8 cellular contexts compared by ENCODE assay signal in the genomic region with DNA sequence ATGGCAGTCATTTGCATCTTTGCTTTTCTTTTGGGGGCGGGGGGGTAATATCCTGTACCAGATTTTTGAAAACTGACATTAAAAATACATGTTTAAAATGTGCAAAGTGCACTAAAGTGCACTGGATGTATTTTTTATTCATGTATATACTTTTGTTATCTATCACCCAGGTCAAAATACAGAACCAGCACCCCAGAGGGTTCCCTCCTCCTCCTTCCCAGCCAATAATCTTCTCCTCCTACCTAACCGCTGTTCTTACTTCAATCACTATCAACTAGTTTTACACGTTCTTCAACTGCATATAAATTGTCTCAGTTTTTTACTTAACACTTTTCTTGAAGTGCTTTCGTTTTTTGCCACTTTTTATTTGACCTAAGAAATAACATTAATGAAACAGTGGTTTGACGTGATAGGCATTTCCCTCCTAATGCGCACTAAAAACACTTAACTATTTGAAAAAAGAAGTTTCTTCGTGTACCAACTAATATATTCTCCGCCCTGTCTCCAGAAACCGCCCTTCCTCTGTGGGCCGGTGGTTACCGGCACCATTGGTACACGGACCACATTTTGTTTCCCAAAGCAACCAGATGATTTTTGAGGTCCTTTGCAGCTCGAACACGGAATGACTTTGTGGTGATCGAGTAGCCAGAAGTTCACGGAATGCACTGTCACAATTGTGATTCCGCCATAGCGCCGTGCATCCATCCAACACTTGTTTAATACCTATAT. TPM values are rescaled to one million over a fixed set of nuclear protein-coding genes. Genes with fewer than 3 reads are reported as not detected.
DNase-seq lines count a peak whose midpoint lies in the region; ATAC-seq, FAIRE-seq and TF ChIP-seq lines count a peak whose summit lies in the region.

No MANE protein-coding gene starts in this region.

- H3K4me3 ChIP-seq in CD4-positive, CD25-positive, alpha-beta regulatory T cell (ENCODE audit: low read depth, low read length) = peak overlapping the region; percentile 91
- H3K4me3 ChIP-seq in LNCaP clone FGC (ENCODE audit: low read depth, low read length) = peak overlapping the region; percentile 61
- H3K4me3 ChIP-seq in hepatocyte = peak overlapping the region; percentile 4

- H3K27ac Mint-ChIP-seq in CD4-positive, CD25-positive, alpha-beta regulatory T cell = peak overlapping the region; percentile 94 to 99 (median 96)
- peak overlapping the region; percentile 86 for H3K27ac Mint-ChIP-seq in activated T-helper 2 cell treated with anti-CD3 and anti-CD28 coated beads, Interferon-gamma antibody, Interleukin-2, Interleukin-4, amounts not matched to agents 10 μg/mL and 5 μg/mL and 100 μg/mL, durations not matched to agents 14 hours and 24 hours and 36 hours

- no peaks in the 10 kb centered on the region for H3K27me3 ChIP-seq in CD4-positive, CD25-positive, alpha-beta regulatory T cell (ENCODE audit: control insufficient read depth, insufficient read depth, low read length)
- H3K27me3 ChIP-seq in hepatocyte = no peaks in the 10 kb centered on the region

- H4K20me1 ChIP-seq in hepatocyte (ENCODE audit: insufficient read depth, poor library complexity, severe bottlenecking) = peaks cover 26% of the 10 kb centered on the region

- H3K4me3 Mint-ChIP-seq in CD4-positive, CD25-positive, alpha-beta regulatory T cell = peak overlapping the region; percentile 87 to 96 (median 93)
- H3K4me3 Mint-ChIP-seq in activated T-helper 2 cell treated with anti-CD3 and anti-CD28 coated beads, Interferon-gamma antibody, Interleukin-2, Interleukin-4, amounts not matched to agents 10 μg/mL and 5 μg/mL and 100 μg/mL, durations not matched to agents 14 hours and 24 hours and 36 hours (ENCODE audit: low read depth) = peak overlapping the region; percentile 87

- no peak for TF ChIP-seq POLR2A in H54 (IDR thresholded peaks at IDR 0.05; ENCODE audit: low read depth, low read length)

- H3K27ac ChIP-seq in CD4-positive, CD25-positive, alpha-beta regulatory T cell (ENCODE audit: insufficient read depth, low read length, poor library complexity, severe bottlenecking) = peak overlapping the region; percentile 90
- H3K27ac ChIP-seq in hepatocyte = peak overlapping the region; percentile 58

- peaks cover 14% of the 10 kb centered on the region for H3K27me3 Mint-ChIP-seq in CD4-positive, CD25-positive, alpha-beta regulatory T cell
- peaks cover 9% of the 10 kb centered on the region for H3K27me3 Mint-ChIP-seq in activated T-helper 2 cell treated with anti-CD3 and anti-CD28 coated beads, Interferon-gamma antibody, Interleukin-2, Interleukin-4, amounts not matched to agents 10 μg/mL and 5 μg/mL and 100 μg/mL, durations not matched to agents 14 hours and 24 hours and 36 hours (ENCODE audit: low read depth)

- DNase-seq in CD4-positive, CD25-positive, alpha-beta regulatory T cell = peak; percentile 46 to 81 (median 69)
- DNase-seq in LNCaP clone FGC (ENCODE audit: low read depth) (no peak), hepatocyte (ENCODE audit: low spot score) (peak; percentile 13), SIG-M5 (lab: John Stamatoyannopoulos, UW) (no peak), H54 (ENCODE audit: insufficient read length, low spot score) (no peak), ecto neural progenitor cell (ENCODE audit: low spot score) (no peak)
- peak; percentile 63 for DNase-seq in activated T-helper 2 cell treated with anti-CD3 and anti-CD28 coated beads, Interferon-gamma antibody, Interleukin-2, Interleukin-4, amounts not matched to agents 10 μg/mL and 5 μg/mL and 100 μg/mL, durations not matched to agents 14 hours and 24 hours and 36 hours (ENCODE audit: low spot score)
- peak in 2 of 3 donors; percentile 4 to 39 for DNase-seq in stimulated activated CD4-positive, alpha-beta T cell treated with anti-CD3 and anti-CD28 coated beads, Interleukin-12 subunit alpha, Interleukin-12 subunit beta, amount 100 ng/mL, for 48 hours (ENCODE audit: low read depth in 2 of 3, low spot score in 1 of 3)

- H3K4me1 Mint-ChIP-seq in CD4-positive, CD25-positive, alpha-beta regulatory T cell = peaks cover 25 to 52% (median 41%) of the 10 kb centered on the region in 4 donors
- peaks cover 45% of the 10 kb centered on the region for H3K4me1 Mint-ChIP-seq in activated T-helper 2 cell treated with anti-CD3 and anti-CD28 coated beads, Interferon-gamma antibody, Interleukin-2, Interleukin-4, amounts not matched to agents 10 μg/mL and 5 μg/mL and 100 μg/mL, durations not matched to agents 14 hours and 24 hours and 36 hours (ENCODE audit: low read depth)

- H3K9me2 ChIP-seq in hepatocyte (replicated peaks; ENCODE audit: insufficient read depth) = no peaks in the 10 kb centered on the region

- no peaks in the 10 kb centered on the region for H3K9me3 Mint-ChIP-seq in CD4-positive, CD25-positive, alpha-beta regulatory T cell
- no peaks in the 10 kb centered on the region for H3K9me3 Mint-ChIP-seq in activated T-helper 2 cell treated with anti-CD3 and anti-CD28 coated beads, Interferon-gamma antibody, Interleukin-2, Interleukin-4, amounts not matched to agents 10 μg/mL and 5 μg/mL and 100 μg/mL, durations not matched to agents 14 hours and 24 hours and 36 hours

- no peaks in the 10 kb centered on the region for H3K9me3 ChIP-seq in CD4-positive, CD25-positive, alpha-beta regulatory T cell (ENCODE audit: control insufficient read depth in 2 of 2, low read length in 2 of 2)
- no peaks in the 10 kb centered on the region for H3K9me3 ChIP-seq in hepatocyte (ENCODE audit: low read depth)

- 10% methylated on average over 18 of the region's 19 CpGs for WGBS in hepatocyte (ENCODE audit: low lambda C conversion rate, missing lambda C conversion rate)

- peaks cover 32% of the 10 kb centered on the region for H3K4me1 ChIP-seq in CD4-positive, CD25-positive, alpha-beta regulatory T cell (ENCODE audit: control insufficient read depth, insufficient read depth, low read length, poor library complexity, severe bottlenecking)
- H3K4me1 ChIP-seq in hepatocyte (ENCODE audit: insufficient read depth) = peaks cover 19% of the 10 kb centered on the region

- H3K36me3 ChIP-seq in CD4-positive, CD25-positive, alpha-beta regulatory T cell (ENCODE audit: control insufficient read depth, insufficient read depth, low read length) = no peaks in the 10 kb centered on the region
- no peaks in the 10 kb centered on the region for H3K36me3 ChIP-seq in hepatocyte (replicated peaks; ENCODE audit: insufficient read depth, low read depth)

- ATAC-seq in CD4-positive, CD25-positive, alpha-beta regulatory T cell (ENCODE audit: low read depth in 2 of 2) = no peak

- H3K4me2 ChIP-seq in hepatocyte = peak overlapping the region; percentile 78

- intact Hi-C loops in activated T-helper 2 cell treated with anti-CD3 and anti-CD28 coated beads, Interferon-gamma antibody, Interleukin-2, Interleukin-4, amounts not matched to agents 10 μg/mL and 5 μg/mL and 100 μg/mL, durations not matched to agents 14 hours and 24 hours and 36 hours (cut with micrococcal nuclease) = loop anchor here (1.0 to 2.0 kb wide), 4 partner anchors 21 to 61 kb away; no protein-coding TSS in a partner anchor

- H2AFZ ChIP-seq in hepatocyte = peak overlapping the region; percentile 57

- no peaks in the 10 kb centered on the region for H3K36me3 Mint-ChIP-seq in CD4-positive, CD25-positive, alpha-beta regulatory T cell
- peaks cover 20% of the 10 kb centered on the region for H3K36me3 Mint-ChIP-seq in activated T-helper 2 cell treated with anti-CD3 and anti-CD28 coated beads, Interferon-gamma antibody, Interleukin-2, Interleukin-4, amounts not matched to agents 10 μg/mL and 5 μg/mL and 100 μg/mL, durations not matched to agents 14 hours and 24 hours and 36 hours (ENCODE audit: low read depth)

- peaks cover 38% of the 10 kb centered on the region for H3K79me2 ChIP-seq in hepatocyte

- no peak for FAIRE-seq in H54 (lab: Jason Lieb, UNC)

- TF ChIP-seq CTCF in LNCaP clone FGC (IDR thresholded peaks at IDR 0.05; ENCODE audit: control insufficient read depth, extremely low read depth, insufficient read depth) = no peak
- no peak for TF ChIP-seq CTCF in hepatocyte (IDR thresholded peaks at IDR 0.05; ENCODE audit: poor library complexity)

RNA-seq across cellular contexts. Expression of gene AKAP13, which starts 0.8 kb away (rescaled TPM):
- 482 TPM for total RNA-seq in CD4-positive, CD25-positive, alpha-beta regulatory T cell
- polyA plus RNA-seq in CD4-positive, CD25-positive, alpha-beta regulatory T cell = 100 to 1,000 TPM; 106 to 121 (median 109) TPM
- total RNA-seq in activated T-helper 2 cell treated with anti-CD3 and anti-CD28 coated beads, Interferon-gamma antibody, Interleukin-2, Interleukin-4, amounts not matched to agents 10 μg/mL and 5 μg/mL and 100 μg/mL, durations not matched to agents 14 hours and 24 hours and 36 hours = 92.1 and 107 TPM in 2 replicates
- total RNA-seq in hepatocyte = 80.9 and 82.8 TPM in 2 replicates
- polyA plus RNA-seq in hepatocyte = 55.6 and 61.0 TPM in 2 replicates

Comparison
In these comparisons a context has a peak if more than half of its experiments do, and no peak if none do; other contexts are left out.
1. DNase-seq: peak in CD4-positive, CD25-positive, alpha-beta regulatory T cell (3 of 3), activated T-helper 2 cell treated with anti-CD3 and anti-CD28 coated beads, Interferon-gamma antibody, Interleukin-2, Interleukin-4, amounts not matched to agents 10 μg/mL and 5 μg/mL and 100 μg/mL, durations not matched to agents 14 hours and 24 hours and 36 hours (single experiment), hepatocyte (single experiment) and stimulated activated CD4-positive, alpha-beta T cell treated with anti-CD3 and anti-CD28 coated beads, Interleukin-12 subunit alpha, Interleukin-12 subunit beta, amount 100 ng/mL, for 48 hours (2 of 3); none in LNCaP clone FGC (single experiment), SIG-M5 (single experiment), H54 (single experiment) and ecto neural progenitor cell (single experiment).
2. H3K4me3 ChIP-seq: peak in every context shown above with its lines; median percentile 91 in CD4-positive, CD25-positive, alpha-beta regulatory T cell; 61 in LNCaP clone FGC; 4 in hepatocyte.